ENCODE assay signal across 11 cellular contexts in genomic region chr16:28063047-28063521, GRCh38. TPM values are rescaled to one million over a fixed set of nuclear protein-coding genes. Genes with fewer than 3 reads are reported as not detected.
DNase-seq lines count a peak whose midpoint lies in the region; ATAC-seq and TF ChIP-seq lines count a peak whose summit lies in the region.
"Had no signal": no experiment of that assay in that cellular context is flagged by ENCODE, and none has a peak within 500 bp of the region (broad histone marks: within the 10 kb centered on the region; RNA-seq: fewer than 3 reads in every experiment).

No MANE protein-coding gene starts in this region.

- POLR2A ChIA-PET in SK-N-SH (lab: Yijun Ruan, JAX): no interaction called here

- H3K4me1 ChIP-seq in SK-N-SH (ENCODE audit: control insufficient read depth in 1 of 2, insufficient read depth in 2 of 2, low read depth in 1 of 2, low read length in 1 of 2): no peaks in the 10 kb centered on the region
- peaks cover 3% of the 10 kb centered on the region for H3K4me1 ChIP-seq in iPS-15b (ENCODE audit: control insufficient read depth, insufficient read depth, low read length)
- H3K4me1 ChIP-seq in HAP-1: no peaks in the 10 kb centered on the region

- no peaks in the 10 kb centered on the region for H3K36me3 Mint-ChIP-seq in osteocyte (ENCODE audit: unreplicated experiment)

- DNase-seq in SK-N-SH (peak; percentile 71), WERI-Rb-1 (no peak), HAP-1 (ENCODE audit: low spot score in 2 of 2) (no peak), osteocyte (ENCODE audit: extremely low spot score, unreplicated experiment) (no peak), occipital lobe (lab: John Stamatoyannopoulos, UW) (no peak)
- DNase-seq in stimulated activated naive CD8-positive, alpha-beta T cell treated with anti-CD3 and anti-CD28 coated beads, Interleukin-15, amount 100 ng/mL, for 72 hours: no peak
- DNase-seq: effector CD4-positive, alpha-beta T cell had no signal

- H2AFZ ChIP-seq in SK-N-SH (ENCODE audit: low read depth): no peak overlapping the region

- H3K36me3 ChIP-seq in SK-N-SH (replicated peaks in 1 of 2; ENCODE audit: control insufficient read depth in 1 of 2, insufficient read depth in 2 of 2, low read length in 1 of 2) (no peaks in the 10 kb centered on the region), WERI-Rb-1 (no peaks in the 10 kb centered on the region), iPS-15b (ENCODE audit: control insufficient read depth, insufficient read depth, low read length) (no peaks in the 10 kb centered on the region), HAP-1 (replicated peaks) (no peaks in the 10 kb centered on the region)
- H3K36me3 ChIP-seq: SJSA1 had no signal

- H3K79me2 ChIP-seq in SK-N-SH (ENCODE audit: insufficient read depth): no peaks in the 10 kb centered on the region

- H3K27ac ChIP-seq in SK-N-SH (ENCODE audit: low read depth in 2 of 2, low read length in 1 of 2) (no peak overlapping the region), WERI-Rb-1 (no peak overlapping the region)
- H3K27ac ChIP-seq: SJSA1 had no signal

- H3K4me3 ChIP-seq in SK-N-SH (ENCODE audit: low read depth in 2 of 2, low read length in 1 of 2) (peak overlapping the region in 1 of 2 experiments; percentile 31; a peak in 2 of 4 replicates), WERI-Rb-1 (ENCODE audit: low read depth, low read length) (peak overlapping the region; percentile 51), iPS-15b (ENCODE audit: low read depth, low read length) (peak overlapping the region; percentile 37), HAP-1 (no peak overlapping the region)
- H3K4me3 ChIP-seq: SJSA1 had no signal

- no peak for TF ChIP-seq RAD21 in SK-N-SH (IDR thresholded peaks at IDR 0.05; ENCODE audit: low read length)

- peaks cover 20% of the 10 kb centered on the region for H3K4me1 Mint-ChIP-seq in stimulated activated naive CD8-positive, alpha-beta T cell treated with anti-CD3 and anti-CD28 coated beads, Interleukin-15, amount 100 ng/mL, for 72 hours
- peaks cover 5% of the 10 kb centered on the region for H3K4me1 Mint-ChIP-seq in osteocyte (ENCODE audit: unreplicated experiment)

- H3K27ac Mint-ChIP-seq in stimulated activated naive CD8-positive, alpha-beta T cell treated with anti-CD3 and anti-CD28 coated beads, Interleukin-15, amount 100 ng/mL, for 72 hours: no peak overlapping the region
- H3K27ac Mint-ChIP-seq in osteocyte (ENCODE audit: unreplicated experiment): no peak overlapping the region

- no peak overlapping the region for H3K4me2 ChIP-seq in SK-N-SH

- H3K27me3 ChIP-seq in SK-N-SH (ENCODE audit: insufficient read depth): peaks cover 34% of the 10 kb centered on the region
- H3K27me3 ChIP-seq in WERI-Rb-1 (ENCODE audit: insufficient read depth, low read depth, severe bottlenecking): no peaks in the 10 kb centered on the region
- peaks cover 44% of the 10 kb centered on the region for H3K27me3 ChIP-seq in iPS-15b (ENCODE audit: control insufficient read depth, insufficient read depth, low read length)
- peaks cover 55% of the 10 kb centered on the region for H3K27me3 ChIP-seq in HAP-1 (ENCODE audit: low read depth)

- in situ Hi-C loops in HAP-1 (cut with MboI; ENCODE audit: low sequenced_read_pairs): loop anchor here (25.0 kb wide), 1 partner anchor 451 kb away; no protein-coding TSS in a partner anchor

- H3K9ac ChIP-seq in SK-N-SH (no peak overlapping the region), iPS-15b (ENCODE audit: low read depth, low read length) (no peak overlapping the region)

- H3K4me3 Mint-ChIP-seq in stimulated activated naive CD8-positive, alpha-beta T cell treated with anti-CD3 and anti-CD28 coated beads, Interleukin-15, amount 100 ng/mL, for 72 hours: no peak overlapping the region
- no peak overlapping the region for H3K4me3 Mint-ChIP-seq in osteocyte (ENCODE audit: unreplicated experiment)

- no peaks in the 10 kb centered on the region for H4K20me1 ChIP-seq in SK-N-SH (ENCODE audit: insufficient read depth)

- WGBS in SK-N-SH (ENCODE audit: low lambda C conversion rate): no CpG with 5 or more reads among the region's 71 CpGs

- peaks cover 79% of the 10 kb centered on the region for H3K27me3 Mint-ChIP-seq in stimulated activated naive CD8-positive, alpha-beta T cell treated with anti-CD3 and anti-CD28 coated beads, Interleukin-15, amount 100 ng/mL, for 72 hours
- peaks cover 72% of the 10 kb centered on the region for H3K27me3 Mint-ChIP-seq in osteocyte (ENCODE audit: unreplicated experiment)

- H3F3A ChIP-seq in SK-N-SH (replicated peaks; ENCODE audit: insufficient read depth): no peaks in the 10 kb centered on the region

- TF ChIP-seq CTCF in SK-N-SH (IDR thresholded peaks at IDR 0.05) (no peak), WERI-Rb-1 (IDR thresholded peaks at IDR 0.05; ENCODE audit: low read depth, low read length) (no peak), osteocyte (IDR thresholded peaks at IDR 0.05) (no peak)

- H3K9me2 ChIP-seq in SK-N-SH: no peaks in the 10 kb centered on the region

- ATAC-seq in SK-N-SH treated with all-trans-retinoic acid at 6 μM for 48 hours: no peak
- peak; percentile 32 for ATAC-seq in stimulated activated naive CD8-positive, alpha-beta T cell treated with anti-CD3 and anti-CD28 coated beads, Interleukin-15, amount 100 ng/mL, for 72 hours

- no peaks in the 10 kb centered on the region for H3K9me3 ChIP-seq in SK-N-SH
- H3K9me3 ChIP-seq in WERI-Rb-1 (ENCODE audit: severe bottlenecking): no peaks in the 10 kb centered on the region
- H3K9me3 ChIP-seq in iPS-15b (ENCODE audit: control insufficient read depth, insufficient read depth, low read length): no peaks in the 10 kb centered on the region
- no peaks in the 10 kb centered on the region for H3K9me3 ChIP-seq in HAP-1
- H3K9me3 ChIP-seq: SJSA1 had no signal

- no peak for TF ChIP-seq EP300 in SK-N-SH (IDR thresholded peaks at IDR 0.05; ENCODE audit: borderline replicate concordance in 1 of 2, low read depth in 1 of 2, low read length in 1 of 2)

- CTCF ChIA-PET in SK-N-SH (lab: Yijun Ruan, JAX): interaction anchor here (0.6 to 14.1 kb wide), 10 partner anchors 8 to 506 kb away, joined by 3 to 172 read pairs (median 6); no protein-coding TSS in a partner anchor

- no peaks in the 10 kb centered on the region for H3K9me3 Mint-ChIP-seq in stimulated activated naive CD8-positive, alpha-beta T cell treated with anti-CD3 and anti-CD28 coated beads, Interleukin-15, amount 100 ng/mL, for 72 hours
- no peaks in the 10 kb centered on the region for H3K9me3 Mint-ChIP-seq in osteocyte (ENCODE audit: unreplicated experiment)

TF ChIP-seq in SK-N-SH, 30 proteins besides CTCF, POLR2A, EP300 and RAD21:
- TF ChIP-seq SIN3A (IDR thresholded peaks at IDR 0.05; ENCODE audit: borderline replicate concordance, low read depth, low read length): no peak
- TF ChIP-seq SMC3 (IDR thresholded peaks at IDR 0.05; ENCODE audit: low read depth, low read length): no peak
- no peak for TF ChIP-seq NFIC (IDR thresholded peaks at IDR 0.05; ENCODE audit: borderline replicate concordance)
- no peak for TF ChIP-seq GABPA (IDR thresholded peaks at IDR 0.05; ENCODE audit: low read depth)
- no peak for TF ChIP-seq ELF1 (IDR thresholded peaks at IDR 0.05)
- no peak for TF ChIP-seq NRF1 (IDR thresholded peaks at IDR 0.05; ENCODE audit: low read depth, low read length)
- no peak for TF ChIP-seq FOXM1 (IDR thresholded peaks at IDR 0.05; ENCODE audit: low read depth)
- no peak for TF ChIP-seq EZH2phosphoT487 (IDR thresholded peaks at IDR 0.05; ENCODE audit: borderline replicate concordance, low read depth)
- TF ChIP-seq RFX5 (IDR thresholded peaks at IDR 0.05; ENCODE audit: low read length): no peak

TF ChIP-seq in SK-N-SH treated with all-trans-retinoic acid at 6 μM for 48 hours, 23 proteins besides CTCF, POLR2A, EP300 and RAD21 (continues in another document):
- TF ChIP-seq ZC3H10 (CRISPR knock-in tag; IDR thresholded peaks at IDR 0.05) (no peak), CSRNP3 (CRISPR knock-in tag; IDR thresholded peaks at IDR 0.05) (no peak), BACH2 (CRISPR knock-in tag; IDR thresholded peaks at IDR 0.05; ENCODE audit: borderline replicate concordance) (no peak), CREB5 (CRISPR knock-in tag; IDR thresholded peaks at IDR 0.05; ENCODE audit: low read depth) (no peak), ZNF70 (CRISPR knock-in tag; IDR thresholded peaks at IDR 0.05) (no peak), CSDC2 (CRISPR knock-in tag; IDR thresholded peaks at IDR 0.05) (no peak), ZFP3 (CRISPR knock-in tag; IDR thresholded peaks at IDR 0.05) (no peak), ZNF565 (CRISPR knock-in tag; conservative IDR thresholded peaks at IDR 0.05; ENCODE audit: low read depth) (no peak), PPARA (CRISPR knock-in tag; IDR thresholded peaks at IDR 0.05; ENCODE audit: borderline replicate concordance) (no peak), RARB (CRISPR knock-in tag; IDR thresholded peaks at IDR 0.05) (no peak), OSR1 (CRISPR knock-in tag; IDR thresholded peaks at IDR 0.05) (no peak)

RNA-seq across cellular contexts. Expression of gene GSG1L, which starts 0.4 kb away (rescaled TPM):
- polyA plus RNA-seq in SK-N-SH (2012; rRNA removed): not detected in 2 replicates
- not detected in 2 replicates for polyA plus RNA-seq in SK-N-SH (2012; cell fraction: cytosol; rRNA removed)
- 0.05 TPM in 1 of 2 replicates, not detected in the other for polyA plus RNA-seq in SK-N-SH (2012; cell fraction: nucleus; rRNA removed)
- total RNA-seq in osteocyte (not detected in 2 replicates), occipital lobe (2.0 TPM)
- total RNA-seq: LHCN-M2, SJSA1 had no signal
